ENCODE assay signal across 9 cellular contexts in genomic region chr17:74737299-74738050, GRCh38. TPM values are rescaled to one million over a fixed set of nuclear protein-coding genes. Genes with fewer than 3 reads are reported as not detected.
DNase-seq lines count a peak whose midpoint lies in the region; ATAC-seq and TF ChIP-seq lines count a peak whose summit lies in the region.
"Had no signal": no experiment of that assay in that cellular context is flagged by ENCODE, and none has a peak within 500 bp of the region (broad histone marks: within the 10 kb centered on the region; RNA-seq: fewer than 3 reads in every experiment).

No MANE protein-coding gene starts in this region.

- ATAC-seq in T-helper 17 cell (peak; percentile 36), GM18520 (IDR thresholded peaks at IDR 0.05; ENCODE audit: unreplicated experiment) (no peak)

- DNase-seq in CD1c-positive myeloid dendritic cell (ENCODE audit: extremely low spot score) (peak; percentile 57), HFFc6 (no peak), T-helper 17 cell (peak in 2 of 3 donors; percentile 35 to 38), OCI-M2 (lab: John Stamatoyannopoulos, UW; ENCODE audit: unreplicated experiment) (no peak), mucosa of gallbladder (ENCODE audit: low spot score) (no peak)
- DNase-seq in effector CD4-positive, alpha-beta T cell, result peak; percentile 51

- peak; percentile 66 for TF ChIP-seq CTCF in HFFc6 (IDR thresholded peaks at IDR 0.05)

- H3K27me3 Mint-ChIP-seq in HFFc6 (ENCODE audit: insufficient read depth) (peaks cover 52% of the 10 kb centered on the region), T-helper 17 cell (no peaks in the 10 kb centered on the region)

- H3K9me3 ChIP-seq in T-helper 17 cell (ENCODE audit: control insufficient read depth, low read length, poor library complexity, severe bottlenecking), result no peaks in the 10 kb centered on the region
- H3K9me3 ChIP-seq in muscle layer of duodenum (ENCODE audit: control insufficient read depth in 1 of 2, low read length in 2 of 2), result no peaks in the 10 kb centered on the region

- no peaks in the 10 kb centered on the region for H3K9me3 Mint-ChIP-seq in HFFc6

- H3K36me3 Mint-ChIP-seq in HFFc6 (ENCODE audit: low read depth), result no peaks in the 10 kb centered on the region
- no peaks in the 10 kb centered on the region for H3K36me3 Mint-ChIP-seq in T-helper 17 cell (ENCODE audit: low read depth)

- peaks cover 9% of the 10 kb centered on the region for H3K4me1 Mint-ChIP-seq in HFFc6 (ENCODE audit: low read depth)
- peaks cover 45% of the 10 kb centered on the region for H3K4me1 Mint-ChIP-seq in T-helper 17 cell

- H3K4me3 Mint-ChIP-seq in HFFc6, result peak overlapping the region; percentile 29; the same call in 1 of the 2 replicates
- H3K4me3 Mint-ChIP-seq in T-helper 17 cell, result peak overlapping the region; percentile 91

- H3K27ac Mint-ChIP-seq in HFFc6, result no peak overlapping the region
- peak overlapping the region; percentile 93 for H3K27ac Mint-ChIP-seq in T-helper 17 cell

- H3K4me1 ChIP-seq in muscle layer of duodenum (ENCODE audit: control insufficient read depth in 1 of 2, insufficient read depth in 2 of 2, low read length in 2 of 2), result peaks cover 10 to 24% of the 10 kb centered on the region in 2 donors

- peaks cover 25% of the 10 kb centered on the region for H3K27me3 ChIP-seq in muscle layer of duodenum (ENCODE audit: low read depth, low read length)

- no peaks in the 10 kb centered on the region for H3K36me3 ChIP-seq in muscle layer of duodenum (ENCODE audit: control insufficient read depth in 1 of 2, insufficient read depth in 2 of 2, low read length in 2 of 2)

- peak overlapping the region; percentile 9 to 54 for H3K4me3 ChIP-seq in muscle layer of duodenum (ENCODE audit: low read depth in 1 of 2, low read length in 2 of 2)

- H3K27ac ChIP-seq in muscle layer of duodenum (ENCODE audit: low read length), result no peak overlapping the region

RNA-seq across cellular contexts. Expression of gene RAB37, which starts 0.4 kb away (rescaled TPM):
- under 1 TPM in 3 of 6 experiments, not detected in 3; 0.11 to 0.28 (median 0.12) TPM for total RNA-seq in HFFc6 (2021; fragmentation: NEBNext Ultra II Directional; extraction: Animal tissue kit (Norgen Biotek cat#: 25700))
- total RNA-seq in T-helper 17 cell (10 to 100 TPM; 41.4 to 83.3 TPM), mucosa of gallbladder (5.1 TPM)

RNA-seq across cellular contexts. Expression of gene NHERF1, which starts 11.0 kb away (rescaled TPM):
- total RNA-seq in HFFc6 (2021; fragmentation: NEBNext Ultra II Directional; extraction: Animal tissue kit (Norgen Biotek cat#: 25700)), result 10 to 100 TPM; 15.7 to 18.9 (median 17.5) TPM
- 100 to 1,000 TPM; 130 to 132 TPM for total RNA-seq in T-helper 17 cell
- total RNA-seq in mucosa of gallbladder, result 568 TPM

RNA-seq across cellular contexts. Expression of gene CD300LF, which starts 24.8 kb away (rescaled TPM):
- total RNA-seq in HFFc6 (2021; fragmentation: NEBNext Ultra II Directional; extraction: Animal tissue kit (Norgen Biotek cat#: 25700)), result not detected
- 1 to 10 TPM in 1 of 2 donors, under 1 TPM in 1; 0.29 to 1.9 TPM for total RNA-seq in T-helper 17 cell
- 1.8 TPM for total RNA-seq in mucosa of gallbladder
- total RNA-seq: renal cortical epithelial cell had no signal

RNA-seq across cellular contexts. Expression of gene NAT9, which starts 38.7 kb away (rescaled TPM):
- total RNA-seq in HFFc6 (2021; fragmentation: NEBNext Ultra II Directional; extraction: Animal tissue kit (Norgen Biotek cat#: 25700)), result 10 to 100 TPM; 40.9 to 50.7 (median 46.6) TPM
- total RNA-seq in T-helper 17 cell (10 to 100 TPM; 32.3 to 32.8 TPM), mucosa of gallbladder (43.7 TPM)

Comparison
In these comparisons a context has a peak if more than half of its experiments do, and no peak if none do; other contexts are left out.
1. DNase-seq: peak in CD1c-positive myeloid dendritic cell (single experiment), T-helper 17 cell (2 of 3) and effector CD4-positive, alpha-beta T cell (single experiment); none in HFFc6 (single experiment), OCI-M2 (single experiment) and mucosa of gallbladder (single experiment).
2. RNA of gene NHERF1, which starts 11.0 kb away (total RNA-seq): 568 TPM in mucosa of gallbladder (single experiment) and 130 to 132 TPM in T-helper 17 cell; 15.7 to 18.9 TPM in HFFc6; every median in the first group is over 4 times any median in the second.